ENCODE assay signal across 1 cellular context in genomic region chr10:70085975-70086613, GRCh38.
A peak's percentile ranks its signal among the peaks of the same experiment; 100 is the strongest.
TF ChIP-seq lines count a peak whose summit lies in the region.

No MANE protein-coding gene starts in this region.

TF ChIP-seq in HepG2, 621 proteins besides CTCF, POLR2A, EP300 and RAD21 (continued from another document and continues in another):
- TF ChIP-seq, protein P1, sequence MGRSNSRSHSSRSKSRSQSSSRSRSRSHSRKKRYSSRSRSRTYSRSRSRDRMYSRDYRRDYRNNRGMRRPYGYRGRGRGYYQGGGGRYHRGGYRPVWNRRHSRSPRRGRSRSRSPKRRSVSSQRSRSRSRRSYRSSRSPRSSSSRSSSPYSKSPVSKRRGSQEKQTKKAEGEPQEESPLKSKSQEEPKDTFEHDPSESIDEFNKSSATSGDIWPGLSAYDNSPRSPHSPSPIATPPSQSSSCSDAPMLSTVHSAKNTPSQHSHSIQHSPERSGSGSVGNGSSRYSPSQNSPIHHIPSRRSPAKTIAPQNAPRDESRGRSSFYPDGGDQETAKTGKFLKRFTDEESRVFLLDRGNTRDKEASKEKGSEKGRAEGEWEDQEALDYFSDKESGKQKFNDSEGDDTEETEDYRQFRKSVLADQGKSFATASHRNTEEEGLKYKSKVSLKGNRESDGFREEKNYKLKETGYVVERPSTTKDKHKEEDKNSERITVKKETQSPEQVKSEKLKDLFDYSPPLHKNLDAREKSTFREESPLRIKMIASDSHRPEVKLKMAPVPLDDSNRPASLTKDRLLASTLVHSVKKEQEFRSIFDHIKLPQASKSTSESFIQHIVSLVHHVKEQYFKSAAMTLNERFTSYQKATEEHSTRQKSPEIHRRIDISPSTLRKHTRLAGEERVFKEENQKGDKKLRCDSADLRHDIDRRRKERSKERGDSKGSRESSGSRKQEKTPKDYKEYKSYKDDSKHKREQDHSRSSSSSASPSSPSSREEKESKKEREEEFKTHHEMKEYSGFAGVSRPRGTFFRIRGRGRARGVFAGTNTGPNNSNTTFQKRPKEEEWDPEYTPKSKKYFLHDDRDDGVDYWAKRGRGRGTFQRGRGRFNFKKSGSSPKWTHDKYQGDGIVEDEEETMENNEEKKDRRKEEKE (IDR thresholded peaks at IDR 0.05) = no peak
- peak; percentile 66 for TF ChIP-seq SALL1 (CRISPR knock-in tag; IDR thresholded peaks at IDR 0.05)
- peak; percentile 91 for TF ChIP-seq GATA4 (IDR thresholded peaks at IDR 0.05; ENCODE audit: borderline replicate concordance, low read depth)
- TF ChIP-seq SIN3A (IDR thresholded peaks at IDR 0.05; ENCODE audit: borderline replicate concordance, low read depth, low read length) = no peak
- TF ChIP-seq, protein P2, sequence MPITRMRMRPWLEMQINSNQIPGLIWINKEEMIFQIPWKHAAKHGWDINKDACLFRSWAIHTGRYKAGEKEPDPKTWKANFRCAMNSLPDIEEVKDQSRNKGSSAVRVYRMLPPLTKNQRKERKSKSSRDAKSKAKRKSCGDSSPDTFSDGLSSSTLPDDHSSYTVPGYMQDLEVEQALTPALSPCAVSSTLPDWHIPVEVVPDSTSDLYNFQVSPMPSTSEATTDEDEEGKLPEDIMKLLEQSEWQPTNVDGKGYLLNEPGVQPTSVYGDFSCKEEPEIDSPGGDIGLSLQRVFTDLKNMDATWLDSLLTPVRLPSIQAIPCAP (CRISPR knock-in tag; IDR thresholded peaks at IDR 0.05; ENCODE audit: low read depth) = no peak
- no peak for TF ChIP-seq RFX1 (IDR thresholded peaks at IDR 0.05)
- no peak for TF ChIP-seq PRDM15 (CRISPR knock-in tag; IDR thresholded peaks at IDR 0.05)
- no peak for TF ChIP-seq SOX6 (IDR thresholded peaks at IDR 0.05)
- peak; percentile 78 for TF ChIP-seq SOX6 (CRISPR knock-in tag; IDR thresholded peaks at IDR 0.05)
- TF ChIP-seq SKI (IDR thresholded peaks at IDR 0.05; ENCODE audit: partially characterized antibody) = peak; percentile 97
- TF ChIP-seq SIX4 (CRISPR knock-in tag; IDR thresholded peaks at IDR 0.05) = 0 out of 2 replicates have a peak, but pooled peaks have one; percentile 47
- no peak for TF ChIP-seq ZNF207 (IDR thresholded peaks at IDR 0.05; ENCODE audit: borderline replicate concordance)
- peak; percentile 47; the same call in 1 of the 2 replicates for TF ChIP-seq ZMYM3 (CRISPR knock-in tag; IDR thresholded peaks at IDR 0.05)
- no peak for TF ChIP-seq NAIF1 (CRISPR knock-in tag; IDR thresholded peaks at IDR 0.05; ENCODE audit: borderline replicate concordance)
- no peak for TF ChIP-seq PHF8 (CRISPR knock-in tag; IDR thresholded peaks at IDR 0.05)
- no peak for TF ChIP-seq PAWR (CRISPR knock-in tag; IDR thresholded peaks at IDR 0.05; ENCODE audit: borderline replicate concordance)
- no peak for TF ChIP-seq CSRNP1 (CRISPR knock-in tag; IDR thresholded peaks at IDR 0.05)
- no peak for TF ChIP-seq ZNF567 (CRISPR knock-in tag; IDR thresholded peaks at IDR 0.05; ENCODE audit: borderline replicate concordance)
- no peak for TF ChIP-seq REPIN1 (CRISPR knock-in tag; IDR thresholded peaks at IDR 0.05; ENCODE audit: borderline replicate concordance, low read depth)
- TF ChIP-seq XBP1 (CRISPR knock-in tag; IDR thresholded peaks at IDR 0.05) = no peak
- TF ChIP-seq HCFC1 (IDR thresholded peaks at IDR 0.05; ENCODE audit: low read depth, low read length) = no peak
- peak; percentile 92 for TF ChIP-seq SKIL (CRISPR knock-in tag; IDR thresholded peaks at IDR 0.05; ENCODE audit: borderline replicate concordance)
- peak; percentile 88 for TF ChIP-seq CREM (IDR thresholded peaks at IDR 0.05)
- TF ChIP-seq CREM (CRISPR knock-in tag; IDR thresholded peaks at IDR 0.05) = no peak
- TF ChIP-seq TCF12 (IDR thresholded peaks at IDR 0.05) = no peak
- TF ChIP-seq TCF12 (CRISPR knock-in tag; IDR thresholded peaks at IDR 0.05) = no peak
- TF ChIP-seq CBFB (CRISPR knock-in tag; IDR thresholded peaks at IDR 0.05) = no peak
- peak; percentile 79; the same call in 1 of the 2 replicates for TF ChIP-seq THRA (CRISPR knock-in tag; IDR thresholded peaks at IDR 0.05; ENCODE audit: borderline replicate concordance)
- TF ChIP-seq FOSL1 (CRISPR knock-in tag; IDR thresholded peaks at IDR 0.05; ENCODE audit: borderline replicate concordance) = no peak
- peak; percentile 80 for TF ChIP-seq TCF7 (IDR thresholded peaks at IDR 0.05; ENCODE audit: low read depth)
- TF ChIP-seq CHD2 (IDR thresholded peaks at IDR 0.05; ENCODE audit: low read depth, low read length) = no peak
- TF ChIP-seq IRF2 (CRISPR knock-in tag; IDR thresholded peaks at IDR 0.05) = peak; percentile 53; the same call in 1 of the 2 replicates
- no peak for TF ChIP-seq AKNA (CRISPR knock-in tag; IDR thresholded peaks at IDR 0.05; ENCODE audit: borderline replicate concordance)
- TF ChIP-seq POGZ (CRISPR knock-in tag; IDR thresholded peaks at IDR 0.05) = peak; percentile 54
- TF ChIP-seq ZBTB7B (CRISPR knock-in tag; IDR thresholded peaks at IDR 0.05) = peak; percentile 67
- peak; percentile 40; the same call in 1 of the 2 replicates for TF ChIP-seq HNF4G (IDR thresholded peaks at IDR 0.05; ENCODE audit: borderline replicate concordance, low read depth, low read length)
- no peak for TF ChIP-seq HNF4G (CRISPR knock-in tag; IDR thresholded peaks at IDR 0.05; ENCODE audit: borderline replicate concordance, low read depth)
- TF ChIP-seq NFIC (IDR thresholded peaks at IDR 0.05; ENCODE audit: low read length) = peak; percentile 85; the same call in 1 of the 2 replicates
- TF ChIP-seq TARDBP (CRISPR knock-in tag; IDR thresholded peaks at IDR 0.05) = peak; percentile 54; the same call in 1 of the 2 replicates
- no peak for TF ChIP-seq ZNF550 (CRISPR knock-in tag; IDR thresholded peaks at IDR 0.05; ENCODE audit: borderline replicate concordance)
- TF ChIP-seq, protein P3, sequence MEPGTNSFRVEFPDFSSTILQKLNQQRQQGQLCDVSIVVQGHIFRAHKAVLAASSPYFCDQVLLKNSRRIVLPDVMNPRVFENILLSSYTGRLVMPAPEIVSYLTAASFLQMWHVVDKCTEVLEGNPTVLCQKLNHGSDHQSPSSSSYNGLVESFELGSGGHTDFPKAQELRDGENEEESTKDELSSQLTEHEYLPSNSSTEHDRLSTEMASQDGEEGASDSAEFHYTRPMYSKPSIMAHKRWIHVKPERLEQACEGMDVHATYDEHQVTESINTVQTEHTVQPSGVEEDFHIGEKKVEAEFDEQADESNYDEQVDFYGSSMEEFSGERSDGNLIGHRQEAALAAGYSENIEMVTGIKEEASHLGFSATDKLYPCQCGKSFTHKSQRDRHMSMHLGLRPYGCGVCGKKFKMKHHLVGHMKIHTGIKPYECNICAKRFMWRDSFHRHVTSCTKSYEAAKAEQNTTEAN (CRISPR knock-in tag; conservative IDR thresholded peaks at IDR 0.05) = no peak
- no peak for TF ChIP-seq ZNF569 (CRISPR knock-in tag; IDR thresholded peaks at IDR 0.05; ENCODE audit: borderline replicate concordance)
